Comparison of ENCODE assay signal across 21 cellular contexts in the genomic region with DNA sequence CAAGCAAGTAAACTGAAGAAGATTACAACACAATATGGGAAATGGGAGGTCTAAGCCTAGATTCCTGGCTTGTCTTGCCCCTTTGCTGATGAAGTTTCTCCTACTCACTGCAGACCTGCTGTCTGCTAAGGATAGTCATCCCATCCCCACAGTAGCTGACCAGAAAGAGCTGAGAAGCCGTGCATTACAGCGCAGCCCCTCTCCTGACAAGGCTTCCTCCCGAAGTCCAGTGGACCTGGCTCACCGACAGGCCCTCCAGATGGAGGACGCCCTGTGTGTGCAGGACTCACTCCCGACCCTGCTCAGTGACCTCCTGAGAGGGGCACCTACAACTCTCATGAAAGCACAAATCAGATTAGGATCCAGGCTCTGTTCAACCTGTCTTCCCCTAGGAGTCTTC. TPM values are rescaled to one million over a fixed set of nuclear protein-coding genes. Genes with fewer than 3 reads are reported as not detected.
"Had no signal": no experiment of that assay in that cellular context is flagged by ENCODE, and none has a peak within 500 bp of the region (broad histone marks: within the 10 kb centered on the region; RNA-seq: fewer than 3 reads in every experiment).

No MANE protein-coding gene starts in this region.

- H3K9me3 Mint-ChIP-seq: natural killer cell; nephron; stimulated activated effector memory CD8-positive, alpha-beta T cell treated with anti-CD3 and anti-CD28 coated beads, Interleukin-12 subunit alpha, Interleukin-12 subunit beta, amount 100 ng/mL, for 72 hours; stimulated activated naive B cell treated with anti-CD40 and anti-IgM and Interleukin-4, amounts not matched to agents 10 μg/mL and 1 μg/mL and 100 μg/mL, for 72 hours; stimulated activated naive CD8-positive, alpha-beta T cell treated with anti-CD3 and anti-CD28 coated beads, Interleukin-15, Interleukin-2, amounts not matched to agents 100 ng/mL and 50 ng/mL, for 24 hours had no signal

- DNase-seq: natural killer cell; nucleus accumbens; pancreas; retina; right lobe of liver; sigmoid colon; small intestine; stimulated activated CD4-positive, alpha-beta T cell treated with anti-CD3 and anti-CD28 coated beads, Interleukin-15, amount 100 ng/mL, for 24 hours; stimulated activated CD4-positive, alpha-beta T cell treated with anti-CD3 and anti-CD28 coated beads, Interleukin-2, amount 100 ng/mL, for 24 hours; stimulated activated CD4-positive, alpha-beta T cell treated with anti-CD3 and anti-CD28 coated beads, Interleukin-2, amount 100 ng/mL, for 48 hours; stimulated activated CD4-positive, alpha-beta T cell treated with anti-CD3 and anti-CD28 coated beads, Interleukin-4, amount 100 ng/mL, for 24 hours; stimulated activated naive B cell treated with anti-CD40 and anti-IgM and Interleukin-4, amounts not matched to agents 10 μg/mL and 1 μg/mL and 100 μg/mL, for 72 hours; stimulated activated naive CD4-positive, alpha-beta T cell treated with Interleukin-2 at 50 U/mL for 16 hours; stomach; thyroid gland; trophoblast cell had no signal

- H3K4me1 Mint-ChIP-seq: natural killer cell; stimulated activated effector memory CD8-positive, alpha-beta T cell treated with anti-CD3 and anti-CD28 coated beads, Interleukin-12 subunit alpha, Interleukin-12 subunit beta, amount 100 ng/mL, for 72 hours had no signal

- H3K27me3 Mint-ChIP-seq: stimulated activated naive B cell treated with anti-CD40 and anti-IgM and Interleukin-4, amounts not matched to agents 10 μg/mL and 1 μg/mL and 100 μg/mL, for 72 hours; stimulated activated naive CD8-positive, alpha-beta T cell treated with anti-CD3 and anti-CD28 coated beads, Interleukin-15, Interleukin-2, amounts not matched to agents 100 ng/mL and 50 ng/mL, for 24 hours had no signal

- H3K27ac Mint-ChIP-seq: natural killer cell; nephron; stimulated activated effector memory CD8-positive, alpha-beta T cell treated with anti-CD3 and anti-CD28 coated beads, Interleukin-12 subunit alpha, Interleukin-12 subunit beta, amount 100 ng/mL, for 72 hours; stimulated activated naive B cell treated with anti-CD40 and anti-IgM and Interleukin-4, amounts not matched to agents 10 μg/mL and 1 μg/mL and 100 μg/mL, for 72 hours; stimulated activated naive CD8-positive, alpha-beta T cell treated with anti-CD3 and anti-CD28 coated beads, Interleukin-15, Interleukin-2, amounts not matched to agents 100 ng/mL and 50 ng/mL, for 24 hours had no signal

- H3K4me3 Mint-ChIP-seq: natural killer cell; nephron; stimulated activated effector memory CD8-positive, alpha-beta T cell treated with anti-CD3 and anti-CD28 coated beads, Interleukin-12 subunit alpha, Interleukin-12 subunit beta, amount 100 ng/mL, for 72 hours; stimulated activated naive B cell treated with anti-CD40 and anti-IgM and Interleukin-4, amounts not matched to agents 10 μg/mL and 1 μg/mL and 100 μg/mL, for 72 hours; stimulated activated naive CD8-positive, alpha-beta T cell treated with anti-CD3 and anti-CD28 coated beads, Interleukin-15, Interleukin-2, amounts not matched to agents 100 ng/mL and 50 ng/mL, for 24 hours had no signal

RNA-seq across cellular contexts. Expression of a gene that starts 46.4 kb away (rescaled TPM):
- total RNA-seq: skeletal muscle tissue, thoracic aorta had no signal
